10 cellular contexts compared by ENCODE assay signal in the genomic region with DNA sequence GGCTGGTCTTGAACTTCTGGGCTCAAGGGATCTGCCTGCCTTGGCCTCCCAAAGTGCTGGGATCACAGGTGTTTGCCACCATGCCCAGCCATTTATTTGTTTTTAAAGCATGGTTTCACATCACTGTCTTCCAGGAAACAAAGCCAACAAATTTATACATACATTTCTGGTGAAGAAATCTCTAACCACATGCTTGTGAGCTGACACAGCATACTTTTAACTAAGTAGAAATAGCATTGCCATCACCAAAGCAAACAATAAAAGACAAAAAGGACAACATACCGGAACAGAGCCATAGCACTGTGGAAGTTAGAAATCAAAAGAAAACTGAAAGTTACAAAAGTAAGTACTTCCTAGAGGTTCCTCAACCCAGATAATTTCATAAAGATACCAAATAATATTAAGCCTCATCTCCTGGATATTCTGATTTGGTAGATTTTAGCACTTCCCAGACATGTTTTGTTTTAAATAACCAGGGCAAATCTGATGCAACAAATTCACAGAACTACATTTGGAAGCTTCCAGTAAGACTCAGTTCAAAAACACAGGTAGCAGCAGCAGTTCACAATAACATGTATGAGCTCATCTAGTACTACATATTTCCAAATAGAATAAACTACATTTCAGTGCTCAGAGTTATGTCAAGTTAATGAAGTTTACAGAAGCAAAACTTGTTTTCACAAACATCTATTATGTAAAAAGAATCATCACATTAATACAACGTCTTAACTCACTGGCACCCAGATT.
DNase-seq lines count a peak whose midpoint lies in the region; ATAC-seq, FAIRE-seq and TF ChIP-seq lines count a peak whose summit lies in the region.
"Had no signal": no experiment of that assay in that cellular context is flagged by ENCODE, and none has a peak within 500 bp of the region (broad histone marks: within the 10 kb centered on the region; RNA-seq: fewer than 3 reads in every experiment).

No MANE protein-coding gene starts in this region.

- no peaks in the 10 kb centered on the region for H3K27me3 ChIP-seq in GM23248 (replicated peaks; ENCODE audit: insufficient read depth)
- H3K27me3 ChIP-seq in astrocyte (ENCODE audit: insufficient read depth, low read length), result no peaks in the 10 kb centered on the region
- no peaks in the 10 kb centered on the region for H3K27me3 ChIP-seq in left lung

- H3K27ac Mint-ChIP-seq in astrocyte (ENCODE audit: unreplicated experiment), result peak overlapping the region; percentile 95

- no peak for TF ChIP-seq CTCF in astrocyte (IDR thresholded peaks at IDR 0.05; ENCODE audit: insufficient read depth, low read depth, low read length)
- TF ChIP-seq CTCF in left lung (IDR thresholded peaks at IDR 0.05), result no peak

- 61 to 65% methylated on average over 2 of the region's 2 CpGs for WGBS in GM23248 (ENCODE audit: low coverage in 1 of 2, low lambda C conversion rate in 2 of 2, missing lambda C conversion rate in 2 of 2), 2 experiments

- H3K4me1 ChIP-seq in GM23248 (ENCODE audit: insufficient read depth) (peaks cover 21% of the 10 kb centered on the region), astrocyte (ENCODE audit: insufficient read depth, low read length) (peaks cover 13% of the 10 kb centered on the region), left lung (no peaks in the 10 kb centered on the region)

- H2AFZ ChIP-seq in GM23248, result no peak overlapping the region
- H2AFZ ChIP-seq in astrocyte (ENCODE audit: low read depth, low read length), result no peak overlapping the region

- H3K9ac ChIP-seq in GM23248 (peak overlapping the region; percentile 72), astrocyte (ENCODE audit: low read length) (peak overlapping the region; percentile 70)

- H3K4me2 ChIP-seq in GM23248 (ENCODE audit: unreplicated experiment) (peak overlapping the region; percentile 63), astrocyte (ENCODE audit: low read length) (peak overlapping the region; percentile 69)

- peak overlapping the region; percentile 90 for H3K27ac ChIP-seq in GM23248
- H3K27ac ChIP-seq in astrocyte (ENCODE audit: low read depth, low read length), result peak overlapping the region; percentile 83
- peak overlapping the region; percentile 2 to 18 for H3K27ac ChIP-seq in left lung

- FAIRE-seq in astrocyte (lab: Jason Lieb, UNC), result peak; percentile 84
- FAIRE-seq: TTC549 had no signal

- H3K4me3 ChIP-seq in GM23248, result peak overlapping the region; percentile 45
- H3K4me3 ChIP-seq in astrocyte (ENCODE audit: insufficient read depth, low read depth, low read length), result peak overlapping the region; percentile 15
- no peak overlapping the region for H3K4me3 ChIP-seq in left lung

- H3K79me2 ChIP-seq in GM23248 (ENCODE audit: insufficient read depth) (peaks cover 93% of the 10 kb centered on the region), astrocyte (ENCODE audit: insufficient read depth, low read length) (peaks cover under 1% of the 10 kb centered on the region)

- H3K4me1 Mint-ChIP-seq in astrocyte (ENCODE audit: low read depth, unreplicated experiment), result peaks cover 17% of the 10 kb centered on the region

- H3K36me3 ChIP-seq in GM23248 (ENCODE audit: low read depth), result peaks cover 84% of the 10 kb centered on the region
- H3K36me3 ChIP-seq in astrocyte (ENCODE audit: insufficient read depth, low read length), result peaks cover 13% of the 10 kb centered on the region
- peaks cover 0 to 1% of the 10 kb centered on the region in 2 donors for H3K36me3 ChIP-seq in left lung

- peak; percentile 60 for DNase-seq in AG08396 (ENCODE audit: low spot score)
- peak; percentile 88 for DNase-seq in GM23248
- peak; percentile 81 for DNase-seq in astrocyte (ENCODE audit: low read depth)
- DNase-seq in left lung, result no peak
- no peak for DNase-seq in HPDE6-E6E7 (ENCODE audit: extremely low spot score)
- no peak for DNase-seq in HEK293T (ENCODE audit: extremely low spot score)
- DNase-seq: stimulated activated CD4-positive, alpha-beta T cell treated with anti-CD3 and anti-CD28 coated beads, Interleukin-4, amount 100 ng/mL, for 24 hours had no signal

- ATAC-seq in left lung (peak; percentile 79), HG03354 (IDR thresholded peaks at IDR 0.05; ENCODE audit: poor library complexity, severe bottlenecking, unreplicated experiment) (no peak), GM21825 (IDR thresholded peaks at IDR 0.05; ENCODE audit: unreplicated experiment) (no peak)

- peaks cover 89% of the 10 kb centered on the region for H3F3A ChIP-seq in GM23248 (ENCODE audit: insufficient read depth)

- H3K27me3 Mint-ChIP-seq in astrocyte (ENCODE audit: low read depth, unreplicated experiment), result no peaks in the 10 kb centered on the region

- CTCF ChIA-PET in HEK293T (lab: Yijun Ruan, JAX), result no interaction called here

- H3K9me3 Mint-ChIP-seq in astrocyte (ENCODE audit: unreplicated experiment), result no peaks in the 10 kb centered on the region

- intact Hi-C loops in left lung (cut with DNase I), result no loop called here

- POLR2A ChIA-PET in HEK293T (lab: Yijun Ruan, JAX), result no interaction called here

- H3K9me3 ChIP-seq in GM23248 (ENCODE audit: low read depth) (no peaks in the 10 kb centered on the region), astrocyte (ENCODE audit: insufficient read depth, low read depth, low read length) (no peaks in the 10 kb centered on the region), left lung (no peaks in the 10 kb centered on the region)

- H3K4me3 Mint-ChIP-seq in astrocyte (ENCODE audit: unreplicated experiment), result peak overlapping the region; percentile 17

- in situ Hi-C loops in GM23248 (cut with MboI), result no loop called here

- no peaks in the 10 kb centered on the region for H3K9me2 ChIP-seq in GM23248 (ENCODE audit: insufficient read depth)

- H4K20me1 ChIP-seq in GM23248 (ENCODE audit: insufficient read depth) (no peaks in the 10 kb centered on the region), astrocyte (ENCODE audit: insufficient read depth, low read length) (no peaks in the 10 kb centered on the region)

- H3K36me3 Mint-ChIP-seq in astrocyte (ENCODE audit: low read depth, unreplicated experiment), result peaks cover 21% of the 10 kb centered on the region

TF ChIP-seq in HEK293T, 16 proteins besides CTCF, POLR2A, EP300 and RAD21:
- TF ChIP-seq LEF1 (IDR thresholded peaks at IDR 0.05; ENCODE audit: borderline replicate concordance) (no peak), NFRKB (IDR thresholded peaks at IDR 0.05) (no peak)

Comparison
In these comparisons a context has a peak if more than half of its experiments do, and no peak if none do; other contexts are left out.
1. DNase-seq: peak in AG08396 (single experiment), GM23248 (single experiment) and astrocyte (single experiment); none in left lung (0 of 2), HPDE6-E6E7 (single experiment) and HEK293T (single experiment).
2. H3K27ac ChIP-seq: peak in every context shown above with its lines; median percentile 90 in GM23248; 83 in astrocyte; 10 in left lung.
3. H3K4me3 ChIP-seq: peak in GM23248 (single experiment) and astrocyte (single experiment); none in left lung (0 of 2).